ENCODE assay signal across 30 cellular contexts in the genomic region with DNA sequence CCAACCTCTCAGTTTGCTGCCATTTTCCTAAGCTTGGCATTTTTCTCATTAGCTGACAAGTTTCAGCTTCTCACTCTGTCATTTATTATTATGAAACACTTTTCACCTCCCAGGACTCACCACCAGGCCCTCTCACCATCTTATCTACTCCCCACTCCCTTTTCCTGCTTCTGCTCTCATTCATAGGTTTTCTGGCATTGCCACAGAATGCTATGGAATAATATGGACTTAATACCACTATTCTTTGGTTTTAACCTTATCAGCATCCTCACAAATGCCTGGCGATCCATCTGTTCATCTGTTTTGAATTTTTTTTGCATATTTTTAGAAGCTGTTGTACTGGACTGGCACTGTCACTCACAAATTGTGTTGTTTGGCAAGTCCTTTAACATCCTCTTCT. TPM values are rescaled to one million over a fixed set of nuclear protein-coding genes. Genes with fewer than 3 reads are reported as not detected.
"Had no signal": no experiment of that assay in that cellular context is flagged by ENCODE, and none has a peak within 500 bp of the region (broad histone marks: within the 10 kb centered on the region; RNA-seq: fewer than 3 reads in every experiment).

No MANE protein-coding gene starts in this region.

- H3K4me3 ChIP-seq: coronary artery, dorsolateral prefrontal cortex had no signal

- DNase-seq: activated CD4-positive, alpha-beta memory T cell treated with anti-CD3 and anti-CD28 coated beads, Interleukin-2, amount 10 ng/mL, durations not matched to agents 7 days and 5 days; activated CD4-positive, alpha-beta T cell treated with anti-CD3 and anti-CD28 coated beads for 1 hour; activated CD4-positive, alpha-beta T cell treated with anti-CD3 and anti-CD28 coated beads for 4 hours; activated CD4-positive, alpha-beta T cell treated with anti-CD3 and anti-CD28 coated beads, Interleukin-2, amount 10 ng/mL, durations not matched to agents 7 days and 5 days; activated CD4-positive, alpha-beta T cell treated with anti-CD3 and anti-CD28 coated beads, Interleukin-2, amount 50 U/mL, for 4 hours; activated CD8-positive, alpha-beta memory T cell treated with anti-CD3 and anti-CD28 coated beads, Interleukin-2, amount 50 U/mL, for 48 hours; activated effector memory CD4-positive, alpha-beta T cell treated with Interleukin-2 at 50 U/mL for 16 hours; activated gamma-delta T cell treated with Interleukin-2 at 50 U/mL for 16 hours; activated naive CD4-positive, alpha-beta T cell treated with anti-CD3 and anti-CD28 coated beads, Interleukin-2, amount 50 U/mL, for 16 hours; activated naive CD4-positive, alpha-beta T cell treated with Interleukin-2 at 50 U/mL for 16 hours; activated T-cell treated with anti-CD3 and anti-CD28 coated beads for 4 hours; activated T-cell treated with anti-CD3 and anti-CD28 coated beads, Interleukin-2, amount 50 U/mL, for 24 hours; amniotic stem cell; anterior cingulate cortex; brain microvascular endothelial cell; dorsolateral prefrontal cortex; effector memory CD4-positive, alpha-beta T cell; endodermal cell; foreskin fibroblast; T-helper 1 cell; T-helper 17 cell had no signal

- H3K27me3 Mint-ChIP-seq: dendritic cell treated with granulocyte-macrophage colony-stimulating factor and Interleukin-4, amounts not matched to agents 40 ng/mL and 50 ng/mL, for 4 days had no signal

- H3K4me3 Mint-ChIP-seq: activated CD4-positive, alpha-beta memory T cell treated with anti-CD3 and anti-CD28 coated beads, Interleukin-2, amount 10 ng/mL, durations not matched to agents 7 days and 5 days; activated CD4-positive, alpha-beta T cell treated with anti-CD3 and anti-CD28 coated beads, Interleukin-2, amount 10 ng/mL, durations not matched to agents 7 days and 5 days; activated naive CD8-positive, alpha-beta T cell; activated T-cell treated with anti-CD3 and anti-CD28 coated beads, Interleukin-2, amount 50 U/mL, for 24 hours; activated T-helper 17 cell treated with anti-CD3 and anti-CD28 coated beads, Interleukin-2, amount 50 U/mL, for 72 hours; central memory CD8-positive, alpha-beta T cell; dendritic cell treated with granulocyte-macrophage colony-stimulating factor and Interleukin-4, amounts not matched to agents 40 ng/mL and 50 ng/mL, for 4 days; endodermal cell; T-helper 17 cell; T-helper 2 cell treated with Interferon-gamma antibody and Interleukin-4, amounts not matched to agents 5 μg/mL and 100 μg/mL, for 36 hours; WTC11 had no signal

- H3K4me1 Mint-ChIP-seq: activated CD4-positive, alpha-beta memory T cell treated with anti-CD3 and anti-CD28 coated beads, Interleukin-2, amount 10 ng/mL, durations not matched to agents 7 days and 5 days; activated T-helper 17 cell treated with anti-CD3 and anti-CD28 coated beads, Interleukin-2, amount 50 U/mL, for 72 hours; endodermal cell had no signal

- H3K36me3 Mint-ChIP-seq: activated naive CD8-positive, alpha-beta T cell; WTC11 had no signal

- H3K27ac ChIP-seq: brain microvascular endothelial cell, coronary artery, dorsolateral prefrontal cortex, VCaP had no signal

- H3K9me3 Mint-ChIP-seq: activated CD4-positive, alpha-beta memory T cell treated with anti-CD3 and anti-CD28 coated beads, Interleukin-2, amount 10 ng/mL, durations not matched to agents 7 days and 5 days; activated CD4-positive, alpha-beta T cell treated with anti-CD3 and anti-CD28 coated beads, Interleukin-2, amount 10 ng/mL, durations not matched to agents 7 days and 5 days; activated T-cell treated with anti-CD3 and anti-CD28 coated beads, Interleukin-2, amount 50 U/mL, for 24 hours; activated T-helper 17 cell treated with anti-CD3 and anti-CD28 coated beads, Interleukin-2, amount 50 U/mL, for 72 hours; central memory CD8-positive, alpha-beta T cell; dendritic cell treated with granulocyte-macrophage colony-stimulating factor and Interleukin-4, amounts not matched to agents 40 ng/mL and 50 ng/mL, for 4 days; endodermal cell; T-helper 2 cell treated with Interferon-gamma antibody and Interleukin-4, amounts not matched to agents 5 μg/mL and 100 μg/mL, for 36 hours; WTC11 had no signal

- H3K27me3 ChIP-seq: brain microvascular endothelial cell, dorsolateral prefrontal cortex had no signal

- ATAC-seq: activated T-helper 17 cell treated with anti-CD3 and anti-CD28 coated beads, Interleukin-2, amount 50 U/mL, for 72 hours; esophagus mucosa; T-helper 17 cell; WTC11 had no signal

- H3K36me3 ChIP-seq: brain microvascular endothelial cell had no signal

RNA-seq across cellular contexts. Expression of gene LAMA4, which starts 16.4 kb away (rescaled TPM):
- total RNA-seq: activated CD4-positive, alpha-beta memory T cell treated with anti-CD3 and anti-CD28 coated beads, Interleukin-2, amount 10 ng/mL, durations not matched to agents 7 days and 5 days; activated CD4-positive, alpha-beta T cell treated with anti-CD3 and anti-CD28 coated beads, Interleukin-2, amount 10 ng/mL, durations not matched to agents 7 days and 5 days; activated T-helper 17 cell treated with anti-CD3 and anti-CD28 coated beads, Interleukin-2, amount 50 U/mL, for 72 hours; T-helper 17 cell had no signal
